ENCODE assay signal across 29 cellular contexts in genomic region chr2:146598791-146599190, GRCh38.
"Had no signal": no experiment of that assay in that cellular context is flagged by ENCODE, and none has a peak within 500 bp of the region (broad histone marks: within the 10 kb centered on the region; RNA-seq: fewer than 3 reads in every experiment).

No MANE protein-coding gene starts in this region.

- H3K9me3 ChIP-seq: stomach, suprapubic skin, testis, thoracic aorta, thyroid gland, tibial artery, tibial nerve, transverse colon, upper lobe of left lung, upper lobe of right lung, uterus, vagina had no signal

- H3K4me3 ChIP-seq: stomach, suprapubic skin, testis, thoracic aorta, thyroid gland, tibial artery, tibial nerve, transverse colon, upper lobe of left lung, upper lobe of right lung, uterus, vagina had no signal

- DNase-seq: stimulated activated CD4-positive, alpha-beta T cell treated with anti-CD3 and anti-CD28 coated beads, Interleukin-2, amount 100 ng/mL, for 48 hours; stimulated activated CD4-positive, alpha-beta T cell treated with anti-CD3 and anti-CD28 coated beads, Interleukin-4, amount 100 ng/mL, for 1 hour; stimulated activated CD4-positive, alpha-beta T cell treated with anti-CD3 and anti-CD28 coated beads, Interleukin-4, amount 100 ng/mL, for 24 hours; stimulated activated CD4-positive, alpha-beta T cell treated with anti-CD3 and anti-CD28 coated beads, Interleukin-4, amount 100 ng/mL, for 4 hours; stimulated activated CD8-positive, alpha-beta memory T cell treated with anti-CD3 and anti-CD28 coated beads, Interleukin-4, amount 100 ng/mL, for 48 hours; stimulated activated naive B cell treated with anti-CD40 and anti-IgM and Interleukin-4, amounts not matched to agents 10 μg/mL and 1 μg/mL and 100 μg/mL, for 72 hours; stimulated activated naive CD4-positive, alpha-beta T cell; stimulated activated naive CD4-positive, alpha-beta T cell treated with Interleukin-2 at 50 U/mL for 16 hours; stimulated activated naive CD8-positive, alpha-beta T cell treated with anti-CD3 and anti-CD28 coated beads, Interleukin-15, amount 100 ng/mL, for 72 hours; stimulated activated naive CD8-positive, alpha-beta T cell treated with anti-CD3 and anti-CD28 coated beads, Interleukin-15, Interleukin-2, amounts not matched to agents 100 U/mL and 50 U/mL, for 24 hours; stomach; substantia nigra; testis; thyroid gland; tibial artery; transverse colon; trophoblast cell; upper lobe of left lung; upper lobe of right lung; uterus had no signal

- H3K4me1 ChIP-seq: suprapubic skin, testis, thyroid gland, tibial artery, tibial nerve, upper lobe of left lung, upper lobe of right lung, uterus, vagina had no signal

- FAIRE-seq: urothelium cell line had no signal

- H3K36me3 Mint-ChIP-seq: stimulated activated effector memory CD8-positive, alpha-beta T cell treated with anti-CD3 and anti-CD28 coated beads, Interleukin-12 subunit alpha, Interleukin-12 subunit beta, amount 100 ng/mL, for 72 hours; stimulated activated memory B cell treated with anti-CD40 and anti-IgM and Interleukin-4, amounts not matched to agents 10 μg/mL and 1 μg/mL and 100 μg/mL, for 72 hours; stimulated activated naive B cell treated with anti-CD40 and anti-IgM and Interleukin-4, amounts not matched to agents 10 μg/mL and 1 μg/mL and 100 μg/mL, for 72 hours; type B pancreatic cell had no signal

- H3K27me3 Mint-ChIP-seq: stimulated activated memory B cell treated with anti-CD40 and anti-IgM and Interleukin-4, amounts not matched to agents 10 μg/mL and 1 μg/mL and 100 μg/mL, for 72 hours; stimulated activated naive B cell treated with anti-CD40 and anti-IgM and Interleukin-4, amounts not matched to agents 10 μg/mL and 1 μg/mL and 100 μg/mL, for 72 hours; stimulated activated naive CD8-positive, alpha-beta T cell treated with anti-CD3 and anti-CD28 coated beads, Interleukin-15, amount 100 ng/mL, for 72 hours; stimulated activated naive CD8-positive, alpha-beta T cell treated with anti-CD3 and anti-CD28 coated beads, Interleukin-15, Interleukin-2, amounts not matched to agents 100 ng/mL and 50 ng/mL, for 24 hours; type B pancreatic cell had no signal

- H3K27ac ChIP-seq: stomach, suprapubic skin, testis, thoracic aorta, thyroid gland, tibial artery, tibial nerve, transverse colon, upper lobe of left lung, upper lobe of right lung, uterus, vagina had no signal

- H3K9me3 Mint-ChIP-seq: stimulated activated memory B cell treated with anti-CD40 and anti-IgM and Interleukin-4, amounts not matched to agents 10 μg/mL and 1 μg/mL and 100 μg/mL, for 72 hours; type B pancreatic cell had no signal

- H3K36me3 ChIP-seq: stomach, suprapubic skin, thoracic aorta, thyroid gland, tibial artery, tibial nerve, transverse colon, upper lobe of left lung, upper lobe of right lung, uterus, vagina had no signal

- H3K4me1 Mint-ChIP-seq: stimulated activated effector memory CD8-positive, alpha-beta T cell treated with anti-CD3 and anti-CD28 coated beads, Interleukin-12 subunit alpha, Interleukin-12 subunit beta, amount 100 ng/mL, for 72 hours; stimulated activated memory B cell treated with anti-CD40 and anti-IgM and Interleukin-4, amounts not matched to agents 10 μg/mL and 1 μg/mL and 100 μg/mL, for 72 hours; stimulated activated naive B cell treated with anti-CD40 and anti-IgM and Interleukin-4, amounts not matched to agents 10 μg/mL and 1 μg/mL and 100 μg/mL, for 72 hours; stimulated activated naive CD8-positive, alpha-beta T cell treated with anti-CD3 and anti-CD28 coated beads, Interleukin-15, amount 100 ng/mL, for 72 hours had no signal

- H3K4me3 Mint-ChIP-seq: stimulated activated effector memory CD8-positive, alpha-beta T cell treated with anti-CD3 and anti-CD28 coated beads, Interleukin-12 subunit alpha, Interleukin-12 subunit beta, amount 100 ng/mL, for 72 hours; stimulated activated memory B cell treated with anti-CD40 and anti-IgM and Interleukin-4, amounts not matched to agents 10 μg/mL and 1 μg/mL and 100 μg/mL, for 72 hours; stimulated activated naive B cell treated with anti-CD40 and anti-IgM and Interleukin-4, amounts not matched to agents 10 μg/mL and 1 μg/mL and 100 μg/mL, for 72 hours; stimulated activated naive CD8-positive, alpha-beta T cell treated with anti-CD3 and anti-CD28 coated beads, Interleukin-15, amount 100 ng/mL, for 72 hours; stimulated activated naive CD8-positive, alpha-beta T cell treated with anti-CD3 and anti-CD28 coated beads, Interleukin-15, Interleukin-2, amounts not matched to agents 100 ng/mL and 50 ng/mL, for 24 hours; type B pancreatic cell had no signal

- H3K27me3 ChIP-seq: stomach, suprapubic skin, testis, thyroid gland, tibial artery, tibial nerve, transverse colon, upper lobe of left lung, upper lobe of right lung, uterus, vagina had no signal

- H3K27ac Mint-ChIP-seq: stimulated activated effector memory CD8-positive, alpha-beta T cell treated with anti-CD3 and anti-CD28 coated beads, Interleukin-12 subunit alpha, Interleukin-12 subunit beta, amount 100 ng/mL, for 72 hours; stimulated activated memory B cell treated with anti-CD40 and anti-IgM and Interleukin-4, amounts not matched to agents 10 μg/mL and 1 μg/mL and 100 μg/mL, for 72 hours; stimulated activated naive B cell treated with anti-CD40 and anti-IgM and Interleukin-4, amounts not matched to agents 10 μg/mL and 1 μg/mL and 100 μg/mL, for 72 hours; stimulated activated naive CD8-positive, alpha-beta T cell treated with anti-CD3 and anti-CD28 coated beads, Interleukin-15, amount 100 ng/mL, for 72 hours; stimulated activated naive CD8-positive, alpha-beta T cell treated with anti-CD3 and anti-CD28 coated beads, Interleukin-15, Interleukin-2, amounts not matched to agents 100 ng/mL and 50 ng/mL, for 24 hours; type B pancreatic cell had no signal

- ATAC-seq: stimulated activated effector memory CD8-positive, alpha-beta T cell treated with anti-CD3 and anti-CD28 coated beads, Interleukin-12 subunit alpha, Interleukin-12 subunit beta, amount 100 ng/mL, for 72 hours; stimulated activated memory B cell treated with anti-CD40 and anti-IgM and Interleukin-4, amounts not matched to agents 10 μg/mL and 1 μg/mL and 100 μg/mL, for 72 hours; stimulated activated naive B cell treated with anti-CD40 and anti-IgM and Interleukin-4, amounts not matched to agents 10 μg/mL and 1 μg/mL and 100 μg/mL, for 72 hours; stimulated activated naive CD8-positive, alpha-beta T cell treated with anti-CD3 and anti-CD28 coated beads, Interleukin-15, amount 100 ng/mL, for 72 hours; stimulated activated naive CD8-positive, alpha-beta T cell treated with anti-CD3 and anti-CD28 coated beads, Interleukin-15, Interleukin-2, amounts not matched to agents 100 U/mL and 50 U/mL, for 24 hours; upper lobe of right lung had no signal
